8 cellular contexts compared by ENCODE assay signal in the genomic region with DNA sequence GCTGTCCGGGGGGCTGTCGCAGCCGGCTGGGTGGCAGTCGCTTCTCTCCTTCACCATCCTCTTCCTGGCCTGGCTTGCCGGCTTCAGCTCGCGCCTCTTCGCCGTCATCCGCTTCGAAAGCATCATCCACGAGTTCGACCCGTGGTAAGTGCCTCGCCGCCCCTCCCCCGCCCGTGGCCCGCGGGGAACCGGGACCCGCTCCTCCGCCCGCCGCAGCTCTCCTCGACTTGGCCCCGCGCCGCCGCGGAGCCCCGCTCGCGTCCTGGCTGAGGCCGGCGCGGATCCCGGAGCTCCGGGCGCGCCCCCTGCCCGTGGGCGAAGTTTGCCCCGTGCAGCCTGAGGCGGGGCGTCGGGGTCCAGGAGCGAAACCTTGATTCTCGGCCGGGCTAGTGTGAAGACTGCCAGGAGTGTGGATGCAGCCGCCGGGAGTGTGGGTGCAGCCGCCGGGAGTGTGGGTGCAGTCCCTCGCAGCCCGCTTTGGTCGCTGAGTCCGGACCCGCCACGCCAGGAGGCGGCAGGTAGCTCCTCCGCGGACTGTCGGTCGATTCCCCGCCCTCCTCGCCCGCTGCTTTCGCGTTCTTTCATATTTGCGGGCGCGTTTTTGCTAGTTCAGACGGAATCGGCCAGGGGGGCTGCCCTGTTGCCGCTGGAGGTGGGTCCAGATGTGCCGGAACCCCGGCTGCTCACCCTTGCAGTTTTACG. TPM values are rescaled to one million over a fixed set of nuclear protein-coding genes. Genes with fewer than 3 reads are reported as not detected.
A peak's percentile ranks its signal among the peaks of the same experiment; 100 is the strongest.
DNase-seq lines count a peak whose midpoint lies in the region; ATAC-seq, FAIRE-seq and TF ChIP-seq lines count a peak whose summit lies in the region.

No MANE protein-coding gene starts in this region.

- H3K4me1 ChIP-seq in iPS-15b (ENCODE audit: control insufficient read depth, insufficient read depth, low read length) (peaks cover 22% of the 10 kb centered on the region), skeletal muscle tissue (ENCODE audit: control insufficient read depth in 3 of 3, insufficient read depth in 3 of 3, low read length in 3 of 3) (peaks cover 0 to 30% (median 8%) of the 10 kb centered on the region in 3 donors)

- DNase-seq in T-cell (peak in 32 of 34 experiments; percentile 21 to 64 (median 50)), astrocyte of the cerebellum (ENCODE audit: low read depth) (no peak), H54 (ENCODE audit: insufficient read length, low spot score) (no peak)

- peak overlapping the region; percentile 97 for H3K27ac ChIP-seq in 22Rv1
- H3K27ac ChIP-seq in skeletal muscle tissue (ENCODE audit: low read depth, low read length) = peak overlapping the region; percentile 98

- peaks cover 8% of the 10 kb centered on the region for H3K36me3 Mint-ChIP-seq in T-cell

- no peak for FAIRE-seq in H54 (lab: Jason Lieb, UNC)

- H3K36me3 ChIP-seq in iPS-15b (ENCODE audit: control insufficient read depth, insufficient read depth, low read length) = peaks cover 4% of the 10 kb centered on the region
- peaks cover 0 to 3% (median 0%) of the 10 kb centered on the region in 3 donors for H3K36me3 ChIP-seq in skeletal muscle tissue (ENCODE audit: control insufficient read depth in 3 of 3, insufficient read depth in 3 of 3, low read length in 3 of 3)

- in situ Hi-C loops in astrocyte of the cerebellum (cut with HindIII; ENCODE audit: low sequenced_read_pairs) = no loop called here

- no peaks in the 10 kb centered on the region for H3K9me3 Mint-ChIP-seq in T-cell

- H3K27me3 Mint-ChIP-seq in T-cell = no peaks in the 10 kb centered on the region

- peak overlapping the region; percentile 94 for H3K27ac Mint-ChIP-seq in T-cell

- H3K27me3 ChIP-seq in iPS-15b (ENCODE audit: control insufficient read depth, insufficient read depth, low read length) (no peaks in the 10 kb centered on the region), skeletal muscle tissue (ENCODE audit: control insufficient read depth in 3 of 3, insufficient read depth in 3 of 3, low read length in 3 of 3) (no peaks in the 10 kb centered on the region)

- H3K4me3 ChIP-seq in astrocyte of the cerebellum (ENCODE audit: low read depth, low read length) (peak overlapping the region; percentile 84), iPS-15b (ENCODE audit: low read depth, low read length) (peak overlapping the region; percentile 73), skeletal muscle tissue (ENCODE audit: low read length in 3 of 3) (peak overlapping the region; percentile 83 to 89 (median 87))

- no peak for TF ChIP-seq POLR2A in H54 (IDR thresholded peaks at IDR 0.05; ENCODE audit: low read depth, low read length)

- H3K4me3 Mint-ChIP-seq in T-cell = peak overlapping the region in 2 of 3 donors; percentile 98 to 99

- TF ChIP-seq CTCF in 22Rv1 (IDR thresholded peaks at IDR 0.05) (peak; percentile 38), astrocyte of the cerebellum (IDR thresholded peaks at IDR 0.05; ENCODE audit: low read depth, low read length, missing control alignments) (peak; percentile 24)

- CTCF ChIA-PET in T-cell (lab: Charles Lee) = interaction anchor here in 1 of 2 donors (1.0 to 2.7 kb wide), 7 partner anchors 13 to 307 kb away, joined by 3 to 13 read pairs (median 8); no protein-coding TSS in a partner anchor

- peak overlapping the region; percentile 85 for H3K9ac ChIP-seq in iPS-15b (ENCODE audit: low read depth, low read length)
- H3K9ac ChIP-seq in skeletal muscle tissue (ENCODE audit: low read depth in 1 of 3, low read length in 3 of 3) = peak overlapping the region; percentile 86 to 95 (median 92)

- H3K9me3 ChIP-seq in iPS-15b (ENCODE audit: control insufficient read depth, insufficient read depth, low read length) (no peaks in the 10 kb centered on the region), skeletal muscle tissue (ENCODE audit: control insufficient read depth in 3 of 3, low read length in 3 of 3) (no peaks in the 10 kb centered on the region)

- peak; percentile 1 for ATAC-seq in GM18868 (IDR thresholded peaks at IDR 0.05; ENCODE audit: unreplicated experiment)
- ATAC-seq in HG03139 (IDR thresholded peaks at IDR 0.05; ENCODE audit: unreplicated experiment) = peak; percentile 3
- ATAC-seq in T-cell (replicated peaks in 1 of 4) = peak; percentile 1 to 3 (median 2)

- peaks cover 34 to 37% (median 36%) of the 10 kb centered on the region in 3 donors for H3K4me1 Mint-ChIP-seq in T-cell

- POLR2A ChIA-PET in T-cell (lab: Charles Lee) = interaction anchor here (0.5 to 2.9 kb wide), 13 partner anchors 9 to 919 kb away, joined by 3 to 26 read pairs (median 4); no protein-coding TSS in a partner anchor

RNA-seq across cellular contexts. Expression of gene STT3B, which starts 0.6 kb away (rescaled TPM):
- 100 to 1,000 TPM in 4 of 5 donors, 10 to 100 TPM in 1; 92.1 to 160 (median 110) TPM for total RNA-seq in T-cell
- 148 TPM for total RNA-seq in skeletal muscle tissue

Comparison
In these comparisons a context has a peak if more than half of its experiments do, and no peak if none do; other contexts are left out.
1. DNase-seq: peak in T-cell (32 of 34); none in astrocyte of the cerebellum (single experiment) and H54 (single experiment).
2. Peak in every context shown above with its lines, with median percentiles within 50 percentile points of each other: ATAC-seq and H3K4me3 ChIP-seq.